ENCODE assay signal across 25 cellular contexts in genomic region chr10:8874972-8875371, GRCh38.
"Had no signal": no experiment of that assay in that cellular context is flagged by ENCODE, and none has a peak within 500 bp of the region (broad histone marks: within the 10 kb centered on the region; RNA-seq: fewer than 3 reads in every experiment).

No MANE protein-coding gene starts in this region.

- H3K27ac Mint-ChIP-seq: naive thymus-derived CD8-positive, alpha-beta T cell; nephron progenitor cell; stimulated activated memory B cell treated with anti-CD40 and anti-IgM and Interleukin-4, amounts not matched to agents 10 μg/mL and 1 μg/mL and 100 μg/mL, for 72 hours; type B pancreatic cell had no signal

- DNase-seq: dermis blood vessel endothelial cell; effector memory CD4-positive, alpha-beta T cell; heart left ventricle; left cardiac atrium; left lung; naive thymus-derived CD8-positive, alpha-beta T cell; nephron progenitor cell; occipital lobe; ovary; posterior cingulate gyrus; psoas muscle; right cardiac atrium; sigmoid colon; spleen; stimulated activated CD4-positive, alpha-beta T cell treated with anti-CD3 and anti-CD28 coated beads, Interleukin-4, amount 100 ng/mL, for 4 hours; stimulated activated naive CD8-positive, alpha-beta T cell treated with anti-CD3 and anti-CD28 coated beads, Interleukin-15, Interleukin-2, amounts not matched to agents 100 U/mL and 50 U/mL, for 24 hours; substantia nigra; testis; tibial artery had no signal

- ATAC-seq: gastroesophageal sphincter; heart left ventricle; left cardiac atrium; left lung; naive thymus-derived CD8-positive, alpha-beta T cell; psoas muscle; right cardiac atrium; stimulated activated memory B cell treated with anti-CD40 and anti-IgM and Interleukin-4, amounts not matched to agents 10 μg/mL and 1 μg/mL and 100 μg/mL, for 72 hours; stimulated activated naive CD8-positive, alpha-beta T cell treated with anti-CD3 and anti-CD28 coated beads, Interleukin-15, Interleukin-2, amounts not matched to agents 100 U/mL and 50 U/mL, for 24 hours had no signal

- H3K36me3 ChIP-seq: gastroesophageal sphincter, heart left ventricle, left lung, ovary, sigmoid colon, spleen, tibial artery had no signal

- H3K4me1 ChIP-seq: gastroesophageal sphincter, heart left ventricle, left lung, psoas muscle, sigmoid colon, spleen, testis, tibial artery had no signal

- H3K4me3 Mint-ChIP-seq: naive thymus-derived CD8-positive, alpha-beta T cell; nephron progenitor cell; stimulated activated memory B cell treated with anti-CD40 and anti-IgM and Interleukin-4, amounts not matched to agents 10 μg/mL and 1 μg/mL and 100 μg/mL, for 72 hours; type B pancreatic cell had no signal

- H3K27me3 ChIP-seq: gastroesophageal sphincter, heart left ventricle, hepatocyte, left lung, ovary, sigmoid colon, spleen, testis, tibial artery had no signal

- H3K36me3 Mint-ChIP-seq: naive thymus-derived CD8-positive, alpha-beta T cell; stimulated activated memory B cell treated with anti-CD40 and anti-IgM and Interleukin-4, amounts not matched to agents 10 μg/mL and 1 μg/mL and 100 μg/mL, for 72 hours; type B pancreatic cell had no signal

- H3K27ac ChIP-seq: coronary artery, gastroesophageal sphincter, heart left ventricle, hepatocyte, left lung, ovary, psoas muscle, sigmoid colon, skin epidermis, spleen, testis, tibial artery had no signal

- H3K4me1 Mint-ChIP-seq: naive thymus-derived CD8-positive, alpha-beta T cell; nephron progenitor cell; stimulated activated memory B cell treated with anti-CD40 and anti-IgM and Interleukin-4, amounts not matched to agents 10 μg/mL and 1 μg/mL and 100 μg/mL, for 72 hours had no signal

- H3K27me3 Mint-ChIP-seq: stimulated activated memory B cell treated with anti-CD40 and anti-IgM and Interleukin-4, amounts not matched to agents 10 μg/mL and 1 μg/mL and 100 μg/mL, for 72 hours; type B pancreatic cell had no signal

- H3K9me3 ChIP-seq: gastroesophageal sphincter, heart left ventricle, left lung, ovary, psoas muscle, sigmoid colon, spleen, testis, tibial artery had no signal

- H3K4me3 ChIP-seq: coronary artery, gastroesophageal sphincter, heart left ventricle, hepatocyte, left lung, ovary, psoas muscle, sigmoid colon, skin epidermis, spleen, testis, tibial artery had no signal

- H3K9me3 Mint-ChIP-seq: naive thymus-derived CD8-positive, alpha-beta T cell; stimulated activated memory B cell treated with anti-CD40 and anti-IgM and Interleukin-4, amounts not matched to agents 10 μg/mL and 1 μg/mL and 100 μg/mL, for 72 hours; type B pancreatic cell had no signal
